8 cellular contexts compared by ENCODE assay signal in genomic region chr13:98839826-98840769, GRCh38.
DNase-seq lines count a peak whose midpoint lies in the region; ATAC-seq and TF ChIP-seq lines count a peak whose summit lies in the region.

No MANE protein-coding gene starts in this region.

- H3K9me3 Mint-ChIP-seq in activated T-cell treated with anti-CD3 and anti-CD28 coated beads, Interleukin-2, amount 50 U/mL, for 72 hours, result no peaks in the 10 kb centered on the region
- no peaks in the 10 kb centered on the region for H3K9me3 Mint-ChIP-seq in glutamatergic neuron (ENCODE audit: unreplicated experiment)

- DNase-seq in DMS53 (lab: John Stamatoyannopoulos, UW) (peak; percentile 69), NT2/D1 (ENCODE audit: low read depth, low spot score) (peak; percentile 68), glutamatergic neuron (peak; percentile 77), prostate gland (ENCODE audit: low spot score) (peak; percentile 43)
- DNase-seq in activated T-cell treated with anti-CD3 and anti-CD28 coated beads, Interleukin-2, amount 50 U/mL, for 72 hours, result peak; percentile 44 to 48
- DNase-seq in effector CD4-positive, alpha-beta T cell, result no peak

- ATAC-seq in GM19438 (IDR thresholded peaks at IDR 0.05; ENCODE audit: low read depth, unreplicated experiment), result peak; percentile 78
- peak; percentile 77 for ATAC-seq in HG03378 (IDR thresholded peaks at IDR 0.05; ENCODE audit: unreplicated experiment)
- peak; percentile 88 for ATAC-seq in activated T-cell treated with anti-CD3 and anti-CD28 coated beads, Interleukin-2, amount 50 U/mL, for 72 hours (replicated peaks in 1 of 2)

- no peaks in the 10 kb centered on the region for H3K36me3 Mint-ChIP-seq in activated T-cell treated with anti-CD3 and anti-CD28 coated beads, Interleukin-2, amount 50 U/mL, for 72 hours (ENCODE audit: insufficient read depth in 2 of 2)
- no peaks in the 10 kb centered on the region for H3K36me3 Mint-ChIP-seq in glutamatergic neuron (ENCODE audit: unreplicated experiment)

- TF ChIP-seq POLR2A in prostate gland (IDR thresholded peaks at IDR 0.05), result no peak

- no peak overlapping the region for H3K27ac ChIP-seq in prostate gland

- no peak overlapping the region for H3K4me3 ChIP-seq in NT2/D1 (ENCODE audit: insufficient read length, low read depth)
- no peak overlapping the region for H3K4me3 ChIP-seq in prostate gland

- no peak overlapping the region for H3K27ac Mint-ChIP-seq in activated T-cell treated with anti-CD3 and anti-CD28 coated beads, Interleukin-2, amount 50 U/mL, for 72 hours
- no peak overlapping the region for H3K27ac Mint-ChIP-seq in glutamatergic neuron (ENCODE audit: unreplicated experiment)

- intact Hi-C loops in prostate gland (cut with DNase I), result loop anchor here (10.0 kb wide), 2 partner anchors 395 to 985 kb away; no protein-coding TSS in a partner anchor

- peaks cover 5% of the 10 kb centered on the region for H3K4me1 Mint-ChIP-seq in activated T-cell treated with anti-CD3 and anti-CD28 coated beads, Interleukin-2, amount 50 U/mL, for 72 hours (ENCODE audit: low read depth)
- peaks cover 5% of the 10 kb centered on the region for H3K4me1 Mint-ChIP-seq in glutamatergic neuron (ENCODE audit: low read depth, unreplicated experiment)

- peaks cover 3% of the 10 kb centered on the region for H3K4me1 ChIP-seq in NT2/D1 (ENCODE audit: insufficient read depth, insufficient read length)
- no peaks in the 10 kb centered on the region for H3K4me1 ChIP-seq in prostate gland (replicated peaks)

- H3K9me3 ChIP-seq in NT2/D1 (ENCODE audit: insufficient read depth, low read length) (no peaks in the 10 kb centered on the region), prostate gland (no peaks in the 10 kb centered on the region)

- H3K9ac ChIP-seq in NT2/D1 (ENCODE audit: insufficient read length, low read depth), result no peak overlapping the region

- 51% methylated on average over 14 of the region's 14 CpGs for WGBS in prostate gland

- H3K27me3 ChIP-seq in NT2/D1 (ENCODE audit: insufficient read depth, insufficient read length), result no peaks in the 10 kb centered on the region
- H3K27me3 ChIP-seq in prostate gland (replicated peaks; ENCODE audit: insufficient read depth), result no peaks in the 10 kb centered on the region

- no peaks in the 10 kb centered on the region for H3K36me3 ChIP-seq in NT2/D1 (ENCODE audit: insufficient read depth, insufficient read length, low read length)
- H3K36me3 ChIP-seq in prostate gland, result no peaks in the 10 kb centered on the region

- H3K4me3 Mint-ChIP-seq in activated T-cell treated with anti-CD3 and anti-CD28 coated beads, Interleukin-2, amount 50 U/mL, for 72 hours, result no peak overlapping the region
- H3K4me3 Mint-ChIP-seq in glutamatergic neuron (ENCODE audit: unreplicated experiment), result no peak overlapping the region

- TF ChIP-seq CTCF in glutamatergic neuron (IDR thresholded peaks at IDR 0.05; ENCODE audit: partially characterized antibody, unreplicated experiment), result peak; percentile 94
- peak; percentile 49 to 72 (median 66) for TF ChIP-seq CTCF in prostate gland (IDR thresholded peaks at IDR 0.05)

- H3K27me3 Mint-ChIP-seq in activated T-cell treated with anti-CD3 and anti-CD28 coated beads, Interleukin-2, amount 50 U/mL, for 72 hours (ENCODE audit: low read depth), result no peaks in the 10 kb centered on the region
- no peaks in the 10 kb centered on the region for H3K27me3 Mint-ChIP-seq in glutamatergic neuron (ENCODE audit: unreplicated experiment)
